In the genomic region with DNA sequence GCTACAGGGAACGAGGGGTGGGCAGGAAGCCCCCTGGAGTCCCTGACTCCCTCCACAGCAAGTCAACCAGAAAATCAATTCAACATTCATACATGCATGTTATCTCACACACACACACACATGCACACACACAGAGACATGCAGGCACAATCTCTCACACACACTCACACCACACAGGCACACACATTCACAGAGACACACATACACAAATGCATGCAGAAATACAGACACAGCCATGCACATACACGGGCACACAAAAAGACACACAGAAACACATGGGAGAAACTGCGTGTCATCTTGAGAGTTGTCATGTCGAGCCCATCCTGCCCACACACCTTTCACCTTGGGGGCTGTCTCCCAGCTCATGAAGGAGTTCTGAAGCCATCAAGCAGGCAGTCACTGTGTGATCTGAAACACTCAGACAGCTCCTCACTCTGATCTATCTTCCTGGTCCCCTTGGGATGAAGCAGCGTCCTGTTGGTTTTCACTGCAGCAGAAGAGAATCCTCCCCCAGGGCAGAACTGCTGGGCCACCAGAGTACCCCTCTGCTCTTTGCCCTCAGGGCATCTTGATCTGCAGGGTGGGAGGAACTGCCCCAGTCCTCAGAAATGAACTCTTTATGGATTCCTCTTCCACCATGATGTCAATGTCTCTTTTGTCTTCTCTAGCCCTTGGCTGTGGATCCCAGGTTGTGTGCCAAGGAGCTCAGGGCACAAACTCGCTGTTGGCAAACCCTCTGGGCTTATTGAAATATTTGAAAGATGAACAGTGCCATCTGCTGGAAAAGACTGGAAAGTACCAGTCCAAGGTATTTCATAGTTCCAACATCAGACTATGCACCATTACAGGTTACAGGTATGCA, we compare ENCODE assay signal across 8 cellular contexts. TPM values are rescaled to one million over a fixed set of nuclear protein-coding genes. Genes with fewer than 3 reads are reported as not detected.
DNase-seq lines count a peak whose midpoint lies in the region; ATAC-seq and TF ChIP-seq lines count a peak whose summit lies in the region.

No MANE protein-coding gene starts in this region.

- ATAC-seq in HG02885 (IDR thresholded peaks at IDR 0.05; ENCODE audit: poor library complexity, unreplicated experiment): peak; percentile 72
- ATAC-seq in upper lobe of right lung: peak; percentile 89

- no peaks in the 10 kb centered on the region for H3K9me3 ChIP-seq in endodermal cell (ENCODE audit: control insufficient read depth, low read length)
- no peaks in the 10 kb centered on the region for H3K9me3 ChIP-seq in upper lobe of right lung

- H3K4me3 Mint-ChIP-seq in endodermal cell: no peak overlapping the region
- H3K4me3 Mint-ChIP-seq in mesothelial cell of epicardium: no peak overlapping the region

- H3K4me1 ChIP-seq in endodermal cell (ENCODE audit: control insufficient read depth, insufficient read depth, low read length): no peaks in the 10 kb centered on the region
- no peaks in the 10 kb centered on the region for H3K4me1 ChIP-seq in upper lobe of right lung

- H3K4me3 ChIP-seq in endodermal cell (ENCODE audit: low read length) (no peak overlapping the region), upper lobe of right lung (no peak overlapping the region)

- WGBS in endodermal cell (ENCODE audit: insufficient coverage in 1 of 2, insufficient read length in 1 of 2), 2 experiments: 17 to 28% methylated on average over 5 to 6 of the region's 6 CpGs

- peak; percentile 64 for DNase-seq in SIG-M5 treated with dmso at 0.1 percent for 504 hours (lab: John Stamatoyannopoulos, UW; ENCODE audit: unreplicated experiment)
- no peak for DNase-seq in SIG-M5 (lab: John Stamatoyannopoulos, UW)
- peak; percentile 33 for DNase-seq in NCI-H226
- peak; percentile 39 for DNase-seq in activated CD4-positive, alpha-beta T cell treated with anti-CD3 and anti-CD28 coated beads, Interleukin-2, amount 50 U/mL, for 1 hour
- DNase-seq in endodermal cell: peak; percentile 71
- DNase-seq in mesothelial cell of epicardium (ENCODE audit: low spot score in 2 of 2, unreplicated experiment in 2 of 2): no peak
- no peak for DNase-seq in upper lobe of right lung

- peak; percentile 81 for TF ChIP-seq CTCF in endodermal cell (conservative IDR thresholded peaks at IDR 0.05)
- TF ChIP-seq CTCF in mesothelial cell of epicardium (IDR thresholded peaks at IDR 0.05; ENCODE audit: unreplicated experiment): peak; percentile 75
- TF ChIP-seq CTCF in upper lobe of right lung (IDR thresholded peaks at IDR 0.05): peak; percentile 76

- H3K27me3 Mint-ChIP-seq in endodermal cell (ENCODE audit: insufficient read depth): peaks cover 88% of the 10 kb centered on the region
- peaks cover 85% of the 10 kb centered on the region for H3K27me3 Mint-ChIP-seq in mesothelial cell of epicardium (ENCODE audit: low read depth)

- H3K9me3 Mint-ChIP-seq in endodermal cell: no peaks in the 10 kb centered on the region
- no peaks in the 10 kb centered on the region for H3K9me3 Mint-ChIP-seq in mesothelial cell of epicardium

- H3K36me3 Mint-ChIP-seq in endodermal cell (ENCODE audit: low read depth): no peaks in the 10 kb centered on the region
- H3K36me3 Mint-ChIP-seq in mesothelial cell of epicardium: no peaks in the 10 kb centered on the region

- intact Hi-C loops in upper lobe of right lung (cut with DNase I): loop anchor here (5.0 kb wide), 1 partner anchor 79 kb away; no protein-coding TSS in a partner anchor

- H3K27me3 ChIP-seq in endodermal cell (ENCODE audit: control insufficient read depth, insufficient read depth, low read length, poor library complexity, severe bottlenecking) (peaks cover 80% of the 10 kb centered on the region), upper lobe of right lung (peaks cover 56% of the 10 kb centered on the region)

- no peak overlapping the region for H3K27ac ChIP-seq in endodermal cell (ENCODE audit: low read depth, low read length)
- H3K27ac ChIP-seq in upper lobe of right lung: no peak overlapping the region

- H3K4me1 Mint-ChIP-seq in endodermal cell (peaks cover 3% of the 10 kb centered on the region), mesothelial cell of epicardium (peaks cover 2% of the 10 kb centered on the region)

- H3K36me3 ChIP-seq in endodermal cell (ENCODE audit: control insufficient read depth, insufficient read depth, low read length) (no peaks in the 10 kb centered on the region), upper lobe of right lung (no peaks in the 10 kb centered on the region)

- H3K9ac ChIP-seq in endodermal cell (ENCODE audit: extremely low read depth, low read length, poor library complexity, severe bottlenecking): no peak overlapping the region

- H3K27ac Mint-ChIP-seq in endodermal cell (no peak overlapping the region), mesothelial cell of epicardium (no peak overlapping the region)

RNA-seq across cellular contexts. Expression of gene RAET1L, which starts 8.8 kb away (rescaled TPM):
- total RNA-seq in endodermal cell (not detected), mesothelial cell of epicardium (not detected in 3 replicates), upper lobe of right lung (not detected)
- not detected for polyA plus RNA-seq in endodermal cell (2013, experiment 1 of 2)
- polyA plus RNA-seq in endodermal cell (2013, experiment 2 of 2): not detected

RNA-seq across cellular contexts. Expression of gene ULBP3, which starts 52.4 kb away (rescaled TPM):
- total RNA-seq in endodermal cell (1 to 10 TPM; 4.4 to 5.4 TPM), mesothelial cell of epicardium (4.3 to 6.4 TPM (median 5.4 TPM) in 3 replicates), upper lobe of right lung (3.8 TPM)
- polyA plus RNA-seq in endodermal cell (2013, experiment 1 of 2): 13.8 TPM
- polyA plus RNA-seq in endodermal cell (2013, experiment 2 of 2): 14.7 TPM

RNA-seq across cellular contexts. Expression of gene ULBP1, which starts 52.8 kb away (rescaled TPM):
- under 1 TPM; 0.31 to 0.55 TPM for total RNA-seq in endodermal cell
- 4.0 TPM for polyA plus RNA-seq in endodermal cell (2013, experiment 1 of 2)
- 2.5 TPM for polyA plus RNA-seq in endodermal cell (2013, experiment 2 of 2)
- total RNA-seq in mesothelial cell of epicardium: 0.07 to 0.11 TPM (median 0.11 TPM) in 3 replicates
- total RNA-seq in upper lobe of right lung: 1.2 TPM

Comparison
In these comparisons a context has a peak if more than half of its experiments do, and no peak if none do; other contexts are left out.
1. DNase-seq: peak in SIG-M5 treated with dmso at 0.1 percent for 504 hours (single experiment), NCI-H226 (single experiment), activated CD4-positive, alpha-beta T cell treated with anti-CD3 and anti-CD28 coated beads, Interleukin-2, amount 50 U/mL, for 1 hour (single experiment) and endodermal cell (single experiment); none in SIG-M5 (single experiment), mesothelial cell of epicardium (0 of 2) and upper lobe of right lung (single experiment).
2. Peak in every context shown above with its lines, with median percentiles within 50 percentile points of each other: CTCF ChIP-seq.